Comparison of ENCODE assay signal across 19 cellular contexts in genomic region chr5:29822499-29822898, GRCh38.
"Had no signal": no experiment of that assay in that cellular context is flagged by ENCODE, and none has a peak within 500 bp of the region (broad histone marks: within the 10 kb centered on the region; RNA-seq: fewer than 3 reads in every experiment).

No MANE protein-coding gene starts in this region.

- DNase-seq: effector memory CD4-positive, alpha-beta T cell; gastrocnemius medialis; heart right ventricle; hypothalamus; kidney glomerular epithelial cell; naive thymus-derived CD8-positive, alpha-beta T cell; occipital lobe; right lobe of liver; stimulated activated CD4-positive, alpha-beta T cell treated with anti-CD3 and anti-CD28 coated beads, Interleukin-4, amount 100 ng/mL, for 1 hour; tibial artery; upper lobe of left lung; uterus had no signal

- ATAC-seq: esophagus mucosa; gastrocnemius medialis; heart right ventricle; naive thymus-derived CD8-positive, alpha-beta T cell; right lobe of liver; stimulated activated memory B cell treated with anti-CD40 and anti-IgM and Interleukin-4, amounts not matched to agents 10 μg/mL and 1 μg/mL and 100 μg/mL, for 72 hours had no signal

- H3K4me3 ChIP-seq: gastrocnemius medialis, heart right ventricle, prostate gland, right lobe of liver, tibial artery, upper lobe of left lung, uterus had no signal

- H3K9ac ChIP-seq: parathyroid adenoma had no signal

- H3K4me3 Mint-ChIP-seq: naive thymus-derived CD8-positive, alpha-beta T cell; stimulated activated memory B cell treated with anti-CD40 and anti-IgM and Interleukin-4, amounts not matched to agents 10 μg/mL and 1 μg/mL and 100 μg/mL, for 72 hours; stimulated activated naive CD8-positive, alpha-beta T cell treated with anti-CD3 and anti-CD28 coated beads, Interleukin-15, Interleukin-2, amounts not matched to agents 100 ng/mL and 50 ng/mL, for 24 hours had no signal

- H3K27ac Mint-ChIP-seq: naive thymus-derived CD8-positive, alpha-beta T cell; stimulated activated memory B cell treated with anti-CD40 and anti-IgM and Interleukin-4, amounts not matched to agents 10 μg/mL and 1 μg/mL and 100 μg/mL, for 72 hours; stimulated activated naive CD8-positive, alpha-beta T cell treated with anti-CD3 and anti-CD28 coated beads, Interleukin-15, Interleukin-2, amounts not matched to agents 100 ng/mL and 50 ng/mL, for 24 hours had no signal

- H3K27ac ChIP-seq: gastrocnemius medialis, heart right ventricle, parathyroid adenoma, prostate gland, right lobe of liver, tibial artery, upper lobe of left lung, uterus had no signal

- H3K79me2 ChIP-seq: parathyroid adenoma had no signal

- H3K36me3 ChIP-seq: gastrocnemius medialis, heart right ventricle, prostate gland, right lobe of liver, tibial artery, upper lobe of left lung, uterus had no signal

- FAIRE-seq: endometrium, islet of Langerhans had no signal

- H3K9me3 ChIP-seq: prostate gland, right lobe of liver, tibial artery, upper lobe of left lung, uterus had no signal

- H3K27me3 ChIP-seq: gastrocnemius medialis, heart right ventricle, right lobe of liver, tibial artery, upper lobe of left lung, uterus had no signal

- H3K4me1 ChIP-seq: gastrocnemius medialis, heart right ventricle, parathyroid adenoma, prostate gland, right lobe of liver, tibial artery, upper lobe of left lung, uterus had no signal

- H3K27me3 Mint-ChIP-seq: naive thymus-derived CD8-positive, alpha-beta T cell; stimulated activated memory B cell treated with anti-CD40 and anti-IgM and Interleukin-4, amounts not matched to agents 10 μg/mL and 1 μg/mL and 100 μg/mL, for 72 hours; stimulated activated naive CD8-positive, alpha-beta T cell treated with anti-CD3 and anti-CD28 coated beads, Interleukin-15, Interleukin-2, amounts not matched to agents 100 ng/mL and 50 ng/mL, for 24 hours had no signal

- H3K4me1 Mint-ChIP-seq: naive thymus-derived CD8-positive, alpha-beta T cell; stimulated activated memory B cell treated with anti-CD40 and anti-IgM and Interleukin-4, amounts not matched to agents 10 μg/mL and 1 μg/mL and 100 μg/mL, for 72 hours had no signal

- H2AFZ ChIP-seq: parathyroid adenoma had no signal

- H3K36me3 Mint-ChIP-seq: naive thymus-derived CD8-positive, alpha-beta T cell; stimulated activated memory B cell treated with anti-CD40 and anti-IgM and Interleukin-4, amounts not matched to agents 10 μg/mL and 1 μg/mL and 100 μg/mL, for 72 hours had no signal
